In genomic region chr20:20317195-20318113, GRCh38 we compare ENCODE assay signal across 11 cellular contexts. TPM values are rescaled to one million over a fixed set of nuclear protein-coding genes. Genes with fewer than 3 reads are reported as not detected.
A peak's percentile ranks its signal among the peaks of the same experiment; 100 is the strongest.
DNase-seq lines count a peak whose midpoint lies in the region; ATAC-seq and TF ChIP-seq lines count a peak whose summit lies in the region.
"Had no signal": no experiment of that assay in that cellular context is flagged by ENCODE, and none has a peak within 500 bp of the region (broad histone marks: within the 10 kb centered on the region; RNA-seq: fewer than 3 reads in every experiment).

No MANE protein-coding gene starts in this region.

- H3K9me3 ChIP-seq in PC-9 (ENCODE audit: insufficient read depth, low read depth): 0 out of 2 replicates have a peak, but pooled peaks cover 10% of the 10 kb centered on the region
- no peaks in the 10 kb centered on the region for H3K9me3 ChIP-seq in thyroid gland
- H3K9me3 ChIP-seq in CD8-positive, alpha-beta memory T cell (ENCODE audit: low read length): no peaks in the 10 kb centered on the region

- TF ChIP-seq POLR2A in thyroid gland (IDR thresholded peaks at IDR 0.05): no peak

- no peak overlapping the region for H3K27ac ChIP-seq in PC-9
- no peak overlapping the region for H3K27ac ChIP-seq in thyroid gland
- H3K27ac ChIP-seq in CD8-positive, alpha-beta memory T cell (ENCODE audit: low read depth, low read length): no peak overlapping the region

- POLR2A ChIA-PET in PC-9 (lab: Charles Lee; ENCODE audit: unreplicated experiment): no interaction called here
- POLR2A ChIA-PET in CD8-positive, alpha-beta memory T cell (lab: Charles Lee): no interaction called here

- H3K27me3 ChIP-seq in PC-9 (ENCODE audit: insufficient read depth, low read depth): peaks cover 14% of the 10 kb centered on the region
- no peaks in the 10 kb centered on the region for H3K27me3 ChIP-seq in thyroid gland
- H3K27me3 ChIP-seq in CD8-positive, alpha-beta memory T cell (ENCODE audit: insufficient read depth, low read length, poor library complexity, severe bottlenecking): no peaks in the 10 kb centered on the region

- H3K27ac Mint-ChIP-seq in memory B cell: peak overlapping the region; percentile 46
- H3K27ac Mint-ChIP-seq in CD8-positive, alpha-beta memory T cell: peak overlapping the region in 1 of 8 donors; percentile 63
- H3K27ac Mint-ChIP-seq: activated naive CD4-positive, alpha-beta T cell treated with anti-CD3 and anti-CD28 coated beads, Interleukin-2, amount 50 U/mL, for 24 hours had no signal

- ATAC-seq in GM18861 (IDR thresholded peaks at IDR 0.05; ENCODE audit: unreplicated experiment): peak; percentile 90
- ATAC-seq in HG02642 (IDR thresholded peaks at IDR 0.05; ENCODE audit: poor library complexity, unreplicated experiment): peak; percentile 94
- peak; percentile 97 for ATAC-seq in memory B cell (ENCODE audit: low read depth)
- ATAC-seq: Panc1 had no signal

- no peaks in the 10 kb centered on the region for H3K9me2 ChIP-seq in PC-9 (ENCODE audit: insufficient read depth)

- 67 to 76% methylated on average over 17 of the region's 17 CpGs for WGBS in thyroid gland, 2 donors

- H3K36me3 ChIP-seq in PC-9 (ENCODE audit: low read depth) (no peaks in the 10 kb centered on the region), thyroid gland (no peaks in the 10 kb centered on the region)
- H3K36me3 ChIP-seq in CD8-positive, alpha-beta memory T cell (ENCODE audit: insufficient read depth, low read length): no peaks in the 10 kb centered on the region

- CTCF ChIA-PET in PC-9 (lab: Charles Lee): no interaction called here
- CTCF ChIA-PET in CD8-positive, alpha-beta memory T cell (lab: Charles Lee): no interaction called here

- H3K4me3 Mint-ChIP-seq in memory B cell: peak overlapping the region; percentile 49
- no peak overlapping the region for H3K4me3 Mint-ChIP-seq in CD8-positive, alpha-beta memory T cell
- H3K4me3 Mint-ChIP-seq: activated naive CD4-positive, alpha-beta T cell treated with anti-CD3 and anti-CD28 coated beads, Interleukin-2, amount 50 U/mL, for 24 hours had no signal

- H3K36me3 Mint-ChIP-seq in memory B cell: no peaks in the 10 kb centered on the region
- no peaks in the 10 kb centered on the region for H3K36me3 Mint-ChIP-seq in CD8-positive, alpha-beta memory T cell
- H3K36me3 Mint-ChIP-seq: activated naive CD4-positive, alpha-beta T cell treated with anti-CD3 and anti-CD28 coated beads, Interleukin-2, amount 50 U/mL, for 24 hours had no signal

- no peaks in the 10 kb centered on the region for H4K20me1 ChIP-seq in PC-9 (ENCODE audit: insufficient read depth)

- H3K79me2 ChIP-seq in PC-9 (ENCODE audit: low read depth): no peaks in the 10 kb centered on the region

- no peaks in the 10 kb centered on the region for H3F3A ChIP-seq in PC-9 (ENCODE audit: insufficient read depth, low read depth)

- intact Hi-C loops in PC-9 (cut with micrococcal nuclease; ENCODE audit: unreplicated experiment): no loop called here
- intact Hi-C loops in thyroid gland (cut with DNase I): no loop called here

- peaks cover 6% of the 10 kb centered on the region for H3K9me3 Mint-ChIP-seq in memory B cell
- peaks cover 0 to 4% (median 2%) of the 10 kb centered on the region in 5 donors for H3K9me3 Mint-ChIP-seq in CD8-positive, alpha-beta memory T cell
- H3K9me3 Mint-ChIP-seq: activated naive CD4-positive, alpha-beta T cell treated with anti-CD3 and anti-CD28 coated beads, Interleukin-2, amount 50 U/mL, for 24 hours had no signal

- DNase-seq in NCI-H1092 (lab: John Stamatoyannopoulos, UW) (peak; percentile 47), memory B cell (ENCODE audit: low spot score in 2 of 2) (no peak), PC-9 (no peak), GM03348 (ENCODE audit: low spot score) (no peak), thyroid gland (no peak)
- no peak for DNase-seq in CD8-positive, alpha-beta memory T cell

- H3K4me1 Mint-ChIP-seq in memory B cell: peaks cover 6% of the 10 kb centered on the region
- no peaks in the 10 kb centered on the region for H3K4me1 Mint-ChIP-seq in CD8-positive, alpha-beta memory T cell
- H3K4me1 Mint-ChIP-seq: activated naive CD4-positive, alpha-beta T cell treated with anti-CD3 and anti-CD28 coated beads, Interleukin-2, amount 50 U/mL, for 24 hours had no signal

- H3K4me3 ChIP-seq in PC-9 (no peak overlapping the region), thyroid gland (replicated peaks in 1 of 3) (no peak overlapping the region)
- H3K4me3 ChIP-seq in CD8-positive, alpha-beta memory T cell (ENCODE audit: low read length): no peak overlapping the region

- no peak for TF ChIP-seq CTCF in PC-9 (conservative IDR thresholded peaks at IDR 0.05)
- no peak for TF ChIP-seq CTCF in thyroid gland (IDR thresholded peaks at IDR 0.05)

- BruUV-seq in PC-9 (replicated peaks; lab: Mats Ljungman, UMichigan): no TSS peak

- peaks cover 1% of the 10 kb centered on the region for H3K27me3 Mint-ChIP-seq in memory B cell
- H3K27me3 Mint-ChIP-seq in CD8-positive, alpha-beta memory T cell: peaks cover 6 to 11% of the 10 kb centered on the region in 2 donors

- no peak overlapping the region for H3K4me2 ChIP-seq in PC-9

- no peak overlapping the region for H2AFZ ChIP-seq in PC-9

- H3K4me1 ChIP-seq in PC-9 (replicated peaks; ENCODE audit: insufficient read depth) (no peaks in the 10 kb centered on the region), thyroid gland (no peaks in the 10 kb centered on the region)
- no peaks in the 10 kb centered on the region for H3K4me1 ChIP-seq in CD8-positive, alpha-beta memory T cell (ENCODE audit: insufficient read depth, low read length)

RNA-seq across cellular contexts. Expression of gene INSM1, which starts 50.5 kb away (rescaled TPM):
- not detected in 2 replicates for total RNA-seq in PC-9 (2021)
- under 1 TPM in 1 of 4 donors, not detected in 3; 0.49 TPM for total RNA-seq in thyroid gland
- 1 to 10 TPM; 7.4 to 7.7 TPM for total RNA-seq in CD8-positive, alpha-beta memory T cell
- not detected for polyA plus RNA-seq in CD8-positive, alpha-beta memory T cell
- total RNA-seq: urinary bladder had no signal
